In the genomic region with DNA sequence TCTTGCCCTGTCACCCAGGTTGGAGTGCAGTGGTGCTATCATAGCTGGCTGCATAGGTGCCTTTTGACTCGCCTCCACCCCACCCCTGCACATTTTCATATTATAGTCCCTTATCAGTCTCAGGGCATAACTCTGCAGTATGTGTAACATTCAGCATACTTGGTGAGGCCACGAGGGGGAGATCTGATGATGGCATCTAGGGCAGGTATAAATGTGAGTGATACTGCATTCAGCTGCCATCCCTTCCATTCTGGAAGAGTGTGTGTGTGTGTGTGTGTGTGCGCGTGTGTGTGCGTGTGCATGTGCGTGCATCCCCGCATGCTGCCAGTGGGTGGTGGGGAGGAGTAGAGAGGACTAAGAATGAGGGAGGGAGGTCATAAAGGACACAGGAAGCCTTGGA, we compare ENCODE assay signal across 1 cellular context.
TF ChIP-seq lines count a peak whose summit lies in the region.

No MANE protein-coding gene starts in this region.

TF ChIP-seq in liver, 16 proteins besides CTCF, POLR2A, EP300 and RAD21 (continued from another document):
- TF ChIP-seq, protein P1, sequence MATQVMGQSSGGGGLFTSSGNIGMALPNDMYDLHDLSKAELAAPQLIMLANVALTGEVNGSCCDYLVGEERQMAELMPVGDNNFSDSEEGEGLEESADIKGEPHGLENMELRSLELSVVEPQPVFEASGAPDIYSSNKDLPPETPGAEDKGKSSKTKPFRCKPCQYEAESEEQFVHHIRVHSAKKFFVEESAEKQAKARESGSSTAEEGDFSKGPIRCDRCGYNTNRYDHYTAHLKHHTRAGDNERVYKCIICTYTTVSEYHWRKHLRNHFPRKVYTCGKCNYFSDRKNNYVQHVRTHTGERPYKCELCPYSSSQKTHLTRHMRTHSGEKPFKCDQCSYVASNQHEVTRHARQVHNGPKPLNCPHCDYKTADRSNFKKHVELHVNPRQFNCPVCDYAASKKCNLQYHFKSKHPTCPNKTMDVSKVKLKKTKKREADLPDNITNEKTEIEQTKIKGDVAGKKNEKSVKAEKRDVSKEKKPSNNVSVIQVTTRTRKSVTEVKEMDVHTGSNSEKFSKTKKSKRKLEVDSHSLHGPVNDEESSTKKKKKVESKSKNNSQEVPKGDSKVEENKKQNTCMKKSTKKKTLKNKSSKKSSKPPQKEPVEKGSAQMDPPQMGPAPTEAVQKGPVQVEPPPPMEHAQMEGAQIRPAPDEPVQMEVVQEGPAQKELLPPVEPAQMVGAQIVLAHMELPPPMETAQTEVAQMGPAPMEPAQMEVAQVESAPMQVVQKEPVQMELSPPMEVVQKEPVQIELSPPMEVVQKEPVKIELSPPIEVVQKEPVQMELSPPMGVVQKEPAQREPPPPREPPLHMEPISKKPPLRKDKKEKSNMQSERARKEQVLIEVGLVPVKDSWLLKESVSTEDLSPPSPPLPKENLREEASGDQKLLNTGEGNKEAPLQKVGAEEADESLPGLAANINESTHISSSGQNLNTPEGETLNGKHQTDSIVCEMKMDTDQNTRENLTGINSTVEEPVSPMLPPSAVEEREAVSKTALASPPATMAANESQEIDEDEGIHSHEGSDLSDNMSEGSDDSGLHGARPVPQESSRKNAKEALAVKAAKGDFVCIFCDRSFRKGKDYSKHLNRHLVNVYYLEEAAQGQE (IDR thresholded peaks at IDR 0.05): no peak
- TF ChIP-seq, protein P2, sequence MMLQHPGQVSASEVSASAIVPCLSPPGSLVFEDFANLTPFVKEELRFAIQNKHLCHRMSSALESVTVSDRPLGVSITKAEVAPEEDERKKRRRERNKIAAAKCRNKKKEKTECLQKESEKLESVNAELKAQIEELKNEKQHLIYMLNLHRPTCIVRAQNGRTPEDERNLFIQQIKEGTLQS (IDR thresholded peaks at IDR 0.05): no peak
- no peak for TF ChIP-seq SP1 (IDR thresholded peaks at IDR 0.05)
- TF ChIP-seq, protein P3, sequence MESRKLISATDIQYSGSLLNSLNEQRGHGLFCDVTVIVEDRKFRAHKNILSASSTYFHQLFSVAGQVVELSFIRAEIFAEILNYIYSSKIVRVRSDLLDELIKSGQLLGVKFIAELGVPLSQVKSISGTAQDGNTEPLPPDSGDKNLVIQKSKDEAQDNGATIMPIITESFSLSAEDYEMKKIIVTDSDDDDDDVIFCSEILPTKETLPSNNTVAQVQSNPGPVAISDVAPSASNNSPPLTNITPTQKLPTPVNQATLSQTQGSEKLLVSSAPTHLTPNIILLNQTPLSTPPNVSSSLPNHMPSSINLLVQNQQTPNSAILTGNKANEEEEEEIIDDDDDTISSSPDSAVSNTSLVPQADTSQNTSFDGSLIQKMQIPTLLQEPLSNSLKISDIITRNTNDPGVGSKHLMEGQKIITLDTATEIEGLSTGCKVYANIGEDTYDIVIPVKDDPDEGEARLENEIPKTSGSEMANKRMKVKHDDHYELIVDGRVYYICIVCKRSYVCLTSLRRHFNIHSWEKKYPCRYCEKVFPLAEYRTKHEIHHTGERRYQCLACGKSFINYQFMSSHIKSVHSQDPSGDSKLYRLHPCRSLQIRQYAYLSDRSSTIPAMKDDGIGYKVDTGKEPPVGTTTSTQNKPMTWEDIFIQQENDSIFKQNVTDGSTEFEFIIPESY (IDR thresholded peaks at IDR 0.05): no peak
- TF ChIP-seq TAF1 (conservative IDR thresholded peaks at IDR 0.05): no peak
- TF ChIP-seq GABPA (IDR thresholded peaks at IDR 0.05 in 1 of 2, conservative IDR thresholded peaks at IDR 0.05 in 1 of 2): no peak
- no peak for TF ChIP-seq RXRA (IDR thresholded peaks at IDR 0.05)
- TF ChIP-seq YY1 (IDR thresholded peaks at IDR 0.05): no peak
- TF ChIP-seq HNF4A (conservative IDR thresholded peaks at IDR 0.05): no peak
- TF ChIP-seq FOXA1 (IDR thresholded peaks at IDR 0.05): no peak
